ENCODE assay signal across 2 cellular contexts in genomic region chr16:56181401-56181800, GRCh38.
TF ChIP-seq lines count a peak whose summit lies in the region.

No MANE protein-coding gene starts in this region.

TF ChIP-seq in HEK293, 187 proteins besides CTCF, POLR2A, EP300 and RAD21:
- TF ChIP-seq SETDB1 (IDR thresholded peaks at IDR 0.05; ENCODE audit: insufficient read length, low read length): peak; percentile 78
- no peak for TF ChIP-seq ZNF211 (tag by site-specific recombination; IDR thresholded peaks at IDR 0.05; ENCODE audit: low read depth)

TF ChIP-seq in K562, 482 proteins besides CTCF, POLR2A, EP300 and RAD21:
- TF ChIP-seq MTA2 (IDR thresholded peaks at IDR 0.05; ENCODE audit: low read depth) (no peak), ETS2 (tag; IDR thresholded peaks at IDR 0.05; ENCODE audit: borderline replicate concordance, poor library complexity, severe bottlenecking) (no peak), PRPF4 (IDR thresholded peaks at IDR 0.05; ENCODE audit: insufficient read depth, low read depth, low read length, poor library complexity, severe bottlenecking) (no peak), CEBPG (CRISPR knock-in tag; IDR thresholded peaks at IDR 0.05) (no peak), CEBPG (tag; conservative IDR thresholded peaks at IDR 0.05 in 1 of 2, IDR thresholded peaks at IDR 0.05 in 1 of 2) (no peak), HMG20A (CRISPR knock-in tag; conservative IDR thresholded peaks at IDR 0.05) (no peak), ZNF507 (tag; conservative IDR thresholded peaks at IDR 0.05) (peak; percentile 95), PURB (CRISPR knock-in tag; IDR thresholded peaks at IDR 0.05; ENCODE audit: low read depth) (no peak), SREBF2 (CRISPR knock-in tag; IDR thresholded peaks at IDR 0.05) (no peak)
- TF ChIP-seq, protein P1, sequence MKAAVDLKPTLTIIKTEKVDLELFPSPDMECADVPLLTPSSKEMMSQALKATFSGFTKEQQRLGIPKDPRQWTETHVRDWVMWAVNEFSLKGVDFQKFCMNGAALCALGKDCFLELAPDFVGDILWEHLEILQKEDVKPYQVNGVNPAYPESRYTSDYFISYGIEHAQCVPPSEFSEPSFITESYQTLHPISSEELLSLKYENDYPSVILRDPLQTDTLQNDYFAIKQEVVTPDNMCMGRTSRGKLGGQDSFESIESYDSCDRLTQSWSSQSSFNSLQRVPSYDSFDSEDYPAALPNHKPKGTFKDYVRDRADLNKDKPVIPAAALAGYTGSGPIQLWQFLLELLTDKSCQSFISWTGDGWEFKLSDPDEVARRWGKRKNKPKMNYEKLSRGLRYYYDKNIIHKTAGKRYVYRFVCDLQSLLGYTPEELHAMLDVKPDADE (conservative IDR thresholded peaks at IDR 0.05; ENCODE audit: control insufficient read depth, low read depth, low read length): no peak
